In genomic region chr11:129223260-129223659, GRCh38 we compare ENCODE assay signal across 1 cellular context.
TF ChIP-seq lines count a peak whose summit lies in the region.

No MANE protein-coding gene starts in this region.

TF ChIP-seq in SK-N-SH, 30 proteins besides CTCF, POLR2A, EP300 and RAD21 (continued from another document):
- TF ChIP-seq ZBTB33 (IDR thresholded peaks at IDR 0.05; ENCODE audit: borderline replicate concordance, low read depth) (no peak), EZH2phosphoT487 (IDR thresholded peaks at IDR 0.05; ENCODE audit: borderline replicate concordance, low read depth) (no peak), SMC3 (IDR thresholded peaks at IDR 0.05; ENCODE audit: low read depth, low read length) (no peak), USF1 (IDR thresholded peaks at IDR 0.05; ENCODE audit: borderline replicate concordance, low read depth) (no peak), MAX (IDR thresholded peaks at IDR 0.05; ENCODE audit: low read depth) (no peak), REST (IDR thresholded peaks at IDR 0.05; ENCODE audit: low read depth, low read length) (no peak), TEAD4 (IDR thresholded peaks at IDR 0.05; ENCODE audit: borderline replicate concordance, insufficient read depth) (no peak), CHD2 (IDR thresholded peaks at IDR 0.05; ENCODE audit: low read length, partially characterized antibody) (no peak), MEF2A (IDR thresholded peaks at IDR 0.05; ENCODE audit: borderline replicate concordance, low read depth) (no peak), YY1 (IDR thresholded peaks at IDR 0.05; ENCODE audit: low read depth) (no peak), RFX5 (IDR thresholded peaks at IDR 0.05; ENCODE audit: low read length) (no peak), ELF1 (IDR thresholded peaks at IDR 0.05) (no peak), PBX3 (IDR thresholded peaks at IDR 0.05) (no peak)
